19 cellular contexts compared by ENCODE assay signal in the genomic region with DNA sequence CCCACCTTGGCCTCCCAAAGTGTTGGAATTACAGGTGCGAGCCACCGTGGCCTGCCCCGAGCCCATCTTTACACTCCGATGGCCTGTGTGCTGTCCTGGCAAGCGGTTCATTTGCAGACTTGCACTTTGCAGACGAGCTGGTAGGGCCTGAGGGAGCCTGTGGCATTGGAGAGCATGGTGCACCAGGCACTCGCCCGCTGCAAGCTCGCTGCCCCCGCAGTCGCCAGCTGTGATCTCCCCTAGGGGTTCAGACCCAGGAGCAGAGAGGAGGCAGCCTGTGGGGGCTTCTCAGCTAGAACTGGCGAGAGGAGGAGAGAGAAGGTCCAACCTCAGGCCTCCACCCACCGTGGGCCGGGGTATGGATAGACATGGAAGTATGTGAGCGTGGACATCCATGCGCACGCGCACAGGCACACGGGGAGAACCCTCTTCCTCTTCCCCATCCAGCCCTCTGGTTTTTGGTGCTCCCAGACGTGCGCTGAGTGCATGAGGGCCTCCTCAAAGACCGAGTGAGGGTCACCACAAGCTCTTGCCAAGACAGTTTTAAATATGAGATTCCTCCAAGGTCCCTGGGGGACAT. TPM values are rescaled to one million over a fixed set of nuclear protein-coding genes. Genes with fewer than 3 reads are reported as not detected.
DNase-seq lines count a peak whose midpoint lies in the region; ATAC-seq, FAIRE-seq and TF ChIP-seq lines count a peak whose summit lies in the region.
"Had no signal": no experiment of that assay in that cellular context is flagged by ENCODE, and none has a peak within 500 bp of the region (broad histone marks: within the 10 kb centered on the region; RNA-seq: fewer than 3 reads in every experiment).

No MANE protein-coding gene starts in this region.

- no peak overlapping the region for H4K8ac ChIP-seq in H9 (replicated peaks; ENCODE audit: insufficient read length, low read depth, low read length)

- CTCF ChIA-PET in CD8-positive, alpha-beta T cell (lab: Charles Lee), result no interaction called here

- no peaks in the 10 kb centered on the region for H3K36me3 ChIP-seq in endodermal cell (ENCODE audit: control insufficient read depth, insufficient read depth, low read length)
- no peaks in the 10 kb centered on the region for H3K36me3 ChIP-seq in CD8-positive, alpha-beta T cell (ENCODE audit: insufficient read depth, low read length)

- no peak overlapping the region for H2BK12ac ChIP-seq in H9 (ENCODE audit: insufficient read length, low read depth, low read length)

- no peak overlapping the region for H4K5ac ChIP-seq in H9 (ENCODE audit: insufficient read length, low read depth, low read length)

- no peak for ATAC-seq in CD8-positive, alpha-beta T cell
- ATAC-seq: SK-N-SH treated with all-trans-retinoic acid at 6 μM for 48 hours had no signal

- no peak overlapping the region for H3K4ac ChIP-seq in H9 (ENCODE audit: low read depth, low read length)

- H4K91ac ChIP-seq in H9 (ENCODE audit: insufficient read length, low read depth, low read length), result no peak overlapping the region

- H3K27me3 Mint-ChIP-seq in H9 (ENCODE audit: low read depth), result peaks cover 4% of the 10 kb centered on the region
- H3K27me3 Mint-ChIP-seq in endodermal cell (ENCODE audit: insufficient read depth), result no peaks in the 10 kb centered on the region
- H3K27me3 Mint-ChIP-seq in nephron (ENCODE audit: low read depth), result no peaks in the 10 kb centered on the region
- H3K27me3 Mint-ChIP-seq in CD8-positive, alpha-beta T cell (ENCODE audit: low read depth), result no peaks in the 10 kb centered on the region
- peaks cover 0 to 2% (median 0%) of the 10 kb centered on the region in 3 donors for H3K27me3 Mint-ChIP-seq in immature natural killer cell (ENCODE audit: low read depth in 3 of 3)

- H3K9me3 Mint-ChIP-seq in H9 (no peaks in the 10 kb centered on the region; a peak in 2 of 5 replicates), endodermal cell (no peaks in the 10 kb centered on the region), nephron (no peaks in the 10 kb centered on the region), immature natural killer cell (no peaks in the 10 kb centered on the region)
- H3K9me3 Mint-ChIP-seq in CD8-positive, alpha-beta T cell, result no peaks in the 10 kb centered on the region
- H3K9me3 Mint-ChIP-seq: CD4-positive, alpha-beta memory T cell had no signal

- DNase-seq in H9 (no peak), endodermal cell (no peak), urothelium cell line (ENCODE audit: low spot score) (no peak), immature natural killer cell (no peak), NCI-H187 treated with DMSO at 0.1 percent for 48 hours (lab: John Stamatoyannopoulos, UW) (no peak)
- no peak for DNase-seq in CD8-positive, alpha-beta T cell
- DNase-seq: Caco-2; CD4-positive, alpha-beta memory T cell; GOT3; Karpas-422; NCI-H1436; NCI-H1930; NCI-H524 treated with DMSO at 0.1 percent for 48 hours; NCI-H774; SIG-M5 had no signal

- no peaks in the 10 kb centered on the region for H3K9me3 ChIP-seq in H9 (ENCODE audit: control insufficient read depth, low read depth, low read length)
- no peaks in the 10 kb centered on the region for H3K9me3 ChIP-seq in endodermal cell (ENCODE audit: control insufficient read depth, low read length)
- H3K9me3 ChIP-seq in CD8-positive, alpha-beta T cell (ENCODE audit: low read length), result no peaks in the 10 kb centered on the region
- H3K9me3 ChIP-seq: Caco-2 had no signal

- no peak overlapping the region for H2AFZ ChIP-seq in H9 (ENCODE audit: low read length)

- intact Hi-C loops in CD8-positive, alpha-beta T cell (cut with DNase I, micrococcal nuclease), result no loop called here

- no CpG with 5 or more reads among the region's 22 CpGs for WGBS in H9 (ENCODE audit: extremely low coverage, insufficient read length, low lambda C conversion rate)
- 94 to 97% methylated on average over 16 to 22 of the region's 22 CpGs for WGBS in endodermal cell (ENCODE audit: insufficient coverage in 1 of 2, insufficient read length in 1 of 2), 2 experiments

- H3K4me1 Mint-ChIP-seq in H9 (peaks cover 28 to 43% of the 10 kb centered on the region in 2 experiments), endodermal cell (peaks cover 31% of the 10 kb centered on the region), nephron (peaks cover 71% of the 10 kb centered on the region), immature natural killer cell (no peaks in the 10 kb centered on the region)
- H3K4me1 Mint-ChIP-seq in CD8-positive, alpha-beta T cell (ENCODE audit: low read depth), result no peaks in the 10 kb centered on the region
- H3K4me1 Mint-ChIP-seq: CD4-positive, alpha-beta memory T cell had no signal

- 0 out of 2 replicates have a peak overlapping the region, but pooled peaks have one; percentile 8 for H3K14ac ChIP-seq in H9 (ENCODE audit: insufficient read depth, low read length)

- H3T11ph ChIP-seq in H9 (ENCODE audit: low read length), result no peak overlapping the region

- H3K4me3 ChIP-seq in endodermal cell (ENCODE audit: low read length), result no peak overlapping the region
- H3K4me3 ChIP-seq in CD8-positive, alpha-beta T cell (ENCODE audit: low read depth, low read length), result no peak overlapping the region

- H3K27me3 ChIP-seq in H9 (ENCODE audit: insufficient read depth, low read length) (no peaks in the 10 kb centered on the region), endodermal cell (ENCODE audit: control insufficient read depth, insufficient read depth, low read length, poor library complexity, severe bottlenecking) (no peaks in the 10 kb centered on the region)
- H3K27me3 ChIP-seq in CD8-positive, alpha-beta T cell (ENCODE audit: insufficient read depth, low read length), result no peaks in the 10 kb centered on the region

- no peak overlapping the region; the same call in 1 of the 2 replicates for H2BK15ac ChIP-seq in H9 (ENCODE audit: low read depth, low read length)

- no peaks in the 10 kb centered on the region for H4K20me1 ChIP-seq in H9 (ENCODE audit: control insufficient read depth, insufficient read depth, insufficient read length)

- no peaks in the 10 kb centered on the region for H3K36me3 Mint-ChIP-seq in H9 (ENCODE audit: insufficient read depth in 1 of 3, low read depth in 3 of 3)
- no peaks in the 10 kb centered on the region for H3K36me3 Mint-ChIP-seq in endodermal cell (ENCODE audit: low read depth)
- H3K36me3 Mint-ChIP-seq in nephron (ENCODE audit: low read depth), result no peaks in the 10 kb centered on the region
- H3K36me3 Mint-ChIP-seq in CD8-positive, alpha-beta T cell, result no peaks in the 10 kb centered on the region
- no peaks in the 10 kb centered on the region for H3K36me3 Mint-ChIP-seq in immature natural killer cell
- H3K36me3 Mint-ChIP-seq: CD4-positive, alpha-beta memory T cell had no signal

- no peak overlapping the region for H2AK5ac ChIP-seq in H9 (ENCODE audit: insufficient read length, low read length)

- no peak overlapping the region for H3K56ac ChIP-seq in H9 (ENCODE audit: insufficient read length, low read depth, low read length)

- no peaks in the 10 kb centered on the region for H3K79me2 ChIP-seq in H9 (ENCODE audit: insufficient read depth, low read length)

- TF ChIP-seq CTCF in H9 (conservative IDR thresholded peaks at IDR 0.05) (no peak), endodermal cell (conservative IDR thresholded peaks at IDR 0.05) (no peak), nephron (IDR thresholded peaks at IDR 0.05; ENCODE audit: unreplicated experiment in 3 of 3) (no peak)
- no peak for TF ChIP-seq CTCF in CD8-positive, alpha-beta T cell (IDR thresholded peaks at IDR 0.05)

- H3K27ac ChIP-seq in H9 (ENCODE audit: insufficient read length, low read depth, low read length), result no peak overlapping the region
- H3K27ac ChIP-seq in endodermal cell (ENCODE audit: low read depth, low read length), result peak overlapping the region; percentile 95
- H3K27ac ChIP-seq in CD8-positive, alpha-beta T cell (ENCODE audit: low read depth, low read length), result no peak overlapping the region

- H2BK5ac ChIP-seq in H9 (ENCODE audit: insufficient read length, low read length), result peak overlapping the region; percentile 8

- no peak overlapping the region for H2BK20ac ChIP-seq in H9 (ENCODE audit: low read depth, low read length, poor library complexity, severe bottlenecking)

- H3K27ac Mint-ChIP-seq in H9 (no peak overlapping the region), endodermal cell (no peak overlapping the region), nephron (peak overlapping the region; percentile 87 to 99 (median 97)), immature natural killer cell (no peak overlapping the region)
- H3K27ac Mint-ChIP-seq in CD8-positive, alpha-beta T cell, result no peak overlapping the region
- H3K27ac Mint-ChIP-seq: CD4-positive, alpha-beta memory T cell had no signal

- no peak overlapping the region for H3K9ac ChIP-seq in H9 (ENCODE audit: extremely low read depth, insufficient read length, low read length)
- no peak overlapping the region for H3K9ac ChIP-seq in endodermal cell (ENCODE audit: extremely low read depth, low read length, poor library complexity, severe bottlenecking)

- H3K23me2 ChIP-seq in H9 (ENCODE audit: insufficient read length, low read depth, low read length, poor library complexity, severe bottlenecking), result no peaks in the 10 kb centered on the region

- H3K4me3 Mint-ChIP-seq in H9 (no peak overlapping the region), endodermal cell (no peak overlapping the region), nephron (peak overlapping the region in 2 of 3 experiments; percentile 31 to 35), immature natural killer cell (no peak overlapping the region)
- H3K4me3 Mint-ChIP-seq in CD8-positive, alpha-beta T cell, result no peak overlapping the region
- H3K4me3 Mint-ChIP-seq: CD4-positive, alpha-beta memory T cell had no signal

- H2BK120ac ChIP-seq in H9 (ENCODE audit: low read depth, low read length, poor library complexity, severe bottlenecking), result no peak overlapping the region

- no peak overlapping the region for H3K18ac ChIP-seq in H9 (ENCODE audit: insufficient read length, low read depth, low read length)

- FAIRE-seq in urothelium cell line (lab: Jason Lieb, UNC), result peak; percentile 84
- FAIRE-seq: G401.6, RCC 7860 had no signal

- H3K23ac ChIP-seq in H9 (ENCODE audit: insufficient read length, low read depth, low read length), result no peak overlapping the region

- H3K4me2 ChIP-seq in H9 (ENCODE audit: insufficient read depth, insufficient read length, low read length), result no peak overlapping the region

- POLR2A ChIA-PET in CD8-positive, alpha-beta T cell (lab: Charles Lee), result no interaction called here

- H3K79me1 ChIP-seq in H9 (ENCODE audit: insufficient read depth, low read depth, low read length, poor library complexity, severe bottlenecking), result no peaks in the 10 kb centered on the region

- H3K4me1 ChIP-seq in H9 (ENCODE audit: insufficient read depth, low read length) (peaks cover 9% of the 10 kb centered on the region; the same call in 1 of the 2 replicates), endodermal cell (ENCODE audit: control insufficient read depth, insufficient read depth, low read length) (peaks cover 2% of the 10 kb centered on the region)
- H3K4me1 ChIP-seq in CD8-positive, alpha-beta T cell (ENCODE audit: insufficient read depth, low read length), result no peaks in the 10 kb centered on the region

RNA-seq across cellular contexts. Expression of a gene that starts 15.3 kb away (rescaled TPM):
- 122 TPM in 2 replicates for total RNA-seq in H9 (2021)
- total RNA-seq in endodermal cell, result 100 to 1,000 TPM; 145 to 152 TPM
- polyA plus RNA-seq in endodermal cell (2013, experiment 1 of 2), result 164 TPM
- 151 TPM for polyA plus RNA-seq in endodermal cell (2013, experiment 2 of 2)
- total RNA-seq in CD8-positive, alpha-beta T cell, result 10 to 100 TPM in 1 of 2 experiments, 1 to 10 TPM in 1; 8.4 to 10.1 TPM
- polyA plus RNA-seq in immature natural killer cell, result 1 to 10 TPM; 1.3 to 3.2 (median 1.6) TPM

RNA-seq across cellular contexts. Expression of a gene that starts 57.7 kb away (rescaled TPM):
- total RNA-seq in H9 (2021), result 6.7 and 7.0 TPM in 2 replicates
- total RNA-seq in endodermal cell, result 10 to 100 TPM; 15.4 to 20.8 TPM
- polyA plus RNA-seq in endodermal cell (2013, experiment 1 of 2), result 15.7 TPM
- 13.5 TPM for polyA plus RNA-seq in endodermal cell (2013, experiment 2 of 2)
- total RNA-seq in CD8-positive, alpha-beta T cell, result 1 to 10 TPM; 3.3 to 4.8 TPM
- polyA plus RNA-seq in immature natural killer cell, result 1 to 10 TPM in 2 of 3 donors, not detected in 1; 1.9 to 4.2 TPM

Comparison
In these comparisons a context has a peak if more than half of its experiments do, and no peak if none do; other contexts are left out.
1. H3K27ac Mint-ChIP-seq: peak in nephron (3 of 3); none in H9 (0 of 3), endodermal cell (single experiment), CD8-positive, alpha-beta T cell (single experiment) and immature natural killer cell (0 of 6).
2. H3K4me3 Mint-ChIP-seq: peak in nephron (2 of 3); none in H9 (0 of 2), endodermal cell (single experiment), CD8-positive, alpha-beta T cell (single experiment) and immature natural killer cell (0 of 5).
3. RNA of a gene that starts 15.3 kb away (total RNA-seq): 145 to 152 TPM in endodermal cell and 122 TPM in H9; 8.4 to 10.1 TPM in CD8-positive, alpha-beta T cell; every median in the first group is over 10 times any median in the second.